Comparison of ENCODE assay signal across 1 cellular context in genomic region chr5:150498971-150499370, GRCh38.
TF ChIP-seq lines count a peak whose summit lies in the region.

No MANE protein-coding gene starts in this region.

TF ChIP-seq in HepG2, 621 proteins besides CTCF, POLR2A, EP300 and RAD21:
- TF ChIP-seq ZNF589 (CRISPR knock-in tag; conservative IDR thresholded peaks at IDR 0.05) (no peak), ETV6 (CRISPR knock-in tag; conservative IDR thresholded peaks at IDR 0.05) (no peak), REPIN1 (CRISPR knock-in tag; IDR thresholded peaks at IDR 0.05; ENCODE audit: borderline replicate concordance, low read depth) (no peak), ZFP41 (CRISPR knock-in tag; IDR thresholded peaks at IDR 0.05; ENCODE audit: borderline replicate concordance) (no peak), KAT7 (CRISPR knock-in tag; IDR thresholded peaks at IDR 0.05; ENCODE audit: borderline replicate concordance) (no peak), GPBP1L1 (CRISPR knock-in tag; IDR thresholded peaks at IDR 0.05) (no peak), FOXK2 (IDR thresholded peaks at IDR 0.05) (no peak), HOXA7 (CRISPR knock-in tag; IDR thresholded peaks at IDR 0.05) (no peak), CSRNP2 (CRISPR knock-in tag; conservative IDR thresholded peaks at IDR 0.05; ENCODE audit: low read depth) (no peak), GATAD2A (CRISPR knock-in tag; IDR thresholded peaks at IDR 0.05) (no peak), FOXA3 (CRISPR knock-in tag; IDR thresholded peaks at IDR 0.05) (no peak), ZNF225 (CRISPR knock-in tag; IDR thresholded peaks at IDR 0.05) (no peak), ZBTB37 (CRISPR knock-in tag; IDR thresholded peaks at IDR 0.05) (no peak), MTF2 (CRISPR knock-in tag; IDR thresholded peaks at IDR 0.05; ENCODE audit: borderline replicate concordance) (no peak)
- TF ChIP-seq, protein P1, sequence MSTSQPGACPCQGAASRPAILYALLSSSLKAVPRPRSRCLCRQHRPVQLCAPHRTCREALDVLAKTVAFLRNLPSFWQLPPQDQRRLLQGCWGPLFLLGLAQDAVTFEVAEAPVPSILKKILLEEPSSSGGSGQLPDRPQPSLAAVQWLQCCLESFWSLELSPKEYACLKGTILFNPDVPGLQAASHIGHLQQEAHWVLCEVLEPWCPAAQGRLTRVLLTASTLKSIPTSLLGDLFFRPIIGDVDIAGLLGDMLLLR (CRISPR knock-in tag; IDR thresholded peaks at IDR 0.05), result no peak
TF ChIP-seq in HepG2: peak in this region for 0.
